In genomic region chr18:23487738-23488625, GRCh38 we compare ENCODE assay signal across 8 cellular contexts. TPM values are rescaled to one million over a fixed set of nuclear protein-coding genes. Genes with fewer than 3 reads are reported as not detected.
A peak's percentile ranks its signal among the peaks of the same experiment; 100 is the strongest.
DNase-seq lines count a peak whose midpoint lies in the region; ATAC-seq, FAIRE-seq and TF ChIP-seq lines count a peak whose summit lies in the region.

No MANE protein-coding gene starts in this region.

- no TSS peak for BruUV-seq in endothelial cell of umbilical vein (replicated peaks; lab: Mats Ljungman, UMichigan)

- CTCF ChIA-PET in endothelial cell of umbilical vein (lab: Charles Lee), result interaction anchor here (1.0 to 3.8 kb wide), 9 partner anchors 9 to 505 kb away, joined by 3 to 71 read pairs (median 5); partner anchors contain the start of gene RMC1

- DNase-seq in activated effector memory CD4-positive, alpha-beta T cell treated with anti-CD3 and anti-CD28 coated beads, Interleukin-2, amount 50 U/mL, for 16 hours, result peak; percentile 78
- DNase-seq in activated effector memory CD4-positive, alpha-beta T cell treated with Interleukin-2 at 50 U/mL for 16 hours, result no peak
- DNase-seq in activated CD4-positive, CD25-positive, alpha-beta regulatory T cell treated with anti-CD3 and anti-CD28 coated beads, Interleukin-2, amount 50 U/mL, for 72 hours, result peak; percentile 52
- DNase-seq in endothelial cell of umbilical vein (ENCODE audit: low read depth, low spot score), result peak; percentile 91
- peak; percentile 31 for DNase-seq in stimulated activated CD4-positive, alpha-beta T cell treated with anti-CD3 and anti-CD28 coated beads, Interleukin-2, amount 100 ng/mL, for 4 hours (ENCODE audit: low read depth)
- no peak for DNase-seq in occipital lobe (lab: John Stamatoyannopoulos, UW)
- no peak for DNase-seq in inferior parietal cortex (ENCODE audit: extremely low spot score)

- intact Hi-C loops in endothelial cell of umbilical vein (cut with micrococcal nuclease), result no loop called here

- H3K79me2 ChIP-seq in endothelial cell of umbilical vein (ENCODE audit: control insufficient read depth, insufficient read depth, low read length), result no peaks in the 10 kb centered on the region

- no peaks in the 10 kb centered on the region for H3K9me3 ChIP-seq in endothelial cell of umbilical vein (replicated peaks; ENCODE audit: control insufficient read depth, insufficient read depth, low read length)

- peak overlapping the region; percentile 53 for H3K9ac ChIP-seq in endothelial cell of umbilical vein (replicated peaks; ENCODE audit: extremely low read depth, insufficient read depth, low read length)

- H3K9me1 ChIP-seq in endothelial cell of umbilical vein (replicated peaks; ENCODE audit: control insufficient read depth, extremely low read depth, insufficient read depth, low read length), result no peaks in the 10 kb centered on the region

- no peaks in the 10 kb centered on the region for H4K20me1 ChIP-seq in endothelial cell of umbilical vein (replicated peaks; ENCODE audit: control insufficient read depth, extremely low read depth, insufficient read depth, low read length)

- POLR2A ChIA-PET in endothelial cell of umbilical vein (lab: Charles Lee), result no interaction called here

- peak; percentile 87 for FAIRE-seq in endothelial cell of umbilical vein (lab: Jason Lieb, UNC)

- no peaks in the 10 kb centered on the region for H3K36me3 ChIP-seq in endothelial cell of umbilical vein (ENCODE audit: control insufficient read depth in 2 of 2, extremely low read depth in 1 of 2, insufficient read depth in 2 of 2, low read length in 2 of 2)

- H3K4me2 ChIP-seq in endothelial cell of umbilical vein (ENCODE audit: insufficient read depth, low read length), result peak overlapping the region; percentile 89

- H3K4me1 ChIP-seq in endothelial cell of umbilical vein (ENCODE audit: control insufficient read depth, extremely low read depth, insufficient read depth, low read length), result peaks cover 30% of the 10 kb centered on the region

- H3K4me3 ChIP-seq in endothelial cell of umbilical vein (replicated peaks in 1 of 3; ENCODE audit: insufficient read depth in 1 of 3, low read depth in 1 of 3, low read length in 3 of 3), result peak overlapping the region; percentile 3 to 27 (median 14)

- H3K27me3 ChIP-seq in endothelial cell of umbilical vein (ENCODE audit: control insufficient read depth in 2 of 2, insufficient read depth in 2 of 2, low read length in 2 of 2), result no peaks in the 10 kb centered on the region

- dilution Hi-C loops in endothelial cell of umbilical vein (cut with MboI; ENCODE audit: extremely low pct_ligation_motif_present, low sequenced_read_pairs), result no loop called here

- peak; percentile 65 for ATAC-seq in HG03103 (IDR thresholded peaks at IDR 0.05; ENCODE audit: low read depth, unreplicated experiment)

- peak overlapping the region; percentile 68 for H3K27ac ChIP-seq in endothelial cell of umbilical vein (ENCODE audit: insufficient read depth, low read depth, low read length)

- no peak for TF ChIP-seq CTCF in endothelial cell of umbilical vein (IDR thresholded peaks at IDR 0.05; ENCODE audit: extremely low read depth in 1 of 2, insufficient read depth in 1 of 2, low read depth in 1 of 2, low read length in 2 of 2)

- peak overlapping the region; percentile 55 for H2AFZ ChIP-seq in endothelial cell of umbilical vein (ENCODE audit: low read depth, low read length)

- TF ChIP-seq POLR2A in endothelial cell of umbilical vein (IDR thresholded peaks at IDR 0.05; ENCODE audit: low read depth, low read length), result no peak

TF ChIP-seq in endothelial cell of umbilical vein, 7 proteins besides CTCF, POLR2A, EP300 and RAD21:
- no peak for TF ChIP-seq MAX (IDR thresholded peaks at IDR 0.05; ENCODE audit: insufficient read depth, insufficient read length)
- TF ChIP-seq POLR2AphosphoS5 (IDR thresholded peaks at IDR 0.05; ENCODE audit: insufficient read depth, low read depth, low read length), result peak; percentile 25
- TF ChIP-seq MYC (IDR thresholded peaks at IDR 0.05; ENCODE audit: low read depth, low read length), result no peak
- peak; percentile 50 for TF ChIP-seq FOS (IDR thresholded peaks at IDR 0.05; ENCODE audit: borderline replicate concordance, insufficient read depth, low read length)
- peak; percentile 26 for TF ChIP-seq JUN (IDR thresholded peaks at IDR 0.05; ENCODE audit: borderline replicate concordance, insufficient read depth, insufficient read length, low read depth)
- TF ChIP-seq GATA2 (IDR thresholded peaks at IDR 0.05; ENCODE audit: insufficient read depth, insufficient read length, low read depth, low read length), result peak; percentile 66
- TF ChIP-seq EZH2 (IDR thresholded peaks at IDR 0.05; ENCODE audit: borderline replicate concordance, low read depth, low read length, severe bottlenecking), result no peak

RNA-seq across cellular contexts. Expression of gene RMC1, which starts 15.3 kb away (rescaled TPM):
- 27.8 and 29.7 TPM in 2 replicates for total RNA-seq in endothelial cell of umbilical vein
- 26.2 and 27.4 TPM in 2 replicates for polyA plus RNA-seq in endothelial cell of umbilical vein
- 20.6 and 21.6 TPM in 2 replicates for polyA plus RNA-seq in endothelial cell of umbilical vein (2011; cell fraction: cytosol; rRNA removed)
- 57.5 and 72.0 TPM in 2 replicates for polyA plus RNA-seq in endothelial cell of umbilical vein (2011; cell fraction: nucleus; rRNA removed)
- 21.3 and 22.2 TPM in 2 replicates for polyA plus RNA-seq in endothelial cell of umbilical vein (2012)
- 20.7 and 21.1 TPM in 2 replicates for polyA minus RNA-seq in endothelial cell of umbilical vein
- 12.3 TPM for polyA minus RNA-seq in endothelial cell of umbilical vein (2011; cell fraction: cytosol; rRNA and poly(A)+ RNA removed)
- polyA minus RNA-seq in endothelial cell of umbilical vein (2011; cell fraction: nucleus; rRNA and poly(A)+ RNA removed), result 17.9 and 22.2 TPM in 2 replicates
- 37.0 TPM for total RNA-seq in occipital lobe

RNA-seq across cellular contexts. Expression of gene RIOK3, which starts 34.9 kb away (rescaled TPM):
- total RNA-seq in endothelial cell of umbilical vein (50.7 and 55.7 TPM in 2 replicates), occipital lobe (55.7 TPM)
- 12.4 and 14.8 TPM in 2 replicates for polyA plus RNA-seq in endothelial cell of umbilical vein
- 18.1 and 19.6 TPM in 2 replicates for polyA plus RNA-seq in endothelial cell of umbilical vein (2011; cell fraction: cytosol; rRNA removed)
- polyA plus RNA-seq in endothelial cell of umbilical vein (2011; cell fraction: nucleus; rRNA removed), result 49.5 and 55.9 TPM in 2 replicates
- 40.6 and 42.5 TPM in 2 replicates for polyA plus RNA-seq in endothelial cell of umbilical vein (2012)
- polyA minus RNA-seq in endothelial cell of umbilical vein, result 25.1 and 27.5 TPM in 2 replicates
- polyA minus RNA-seq in endothelial cell of umbilical vein (2011; cell fraction: cytosol; rRNA and poly(A)+ RNA removed), result 29.1 TPM
- 30.4 and 37.9 TPM in 2 replicates for polyA minus RNA-seq in endothelial cell of umbilical vein (2011; cell fraction: nucleus; rRNA and poly(A)+ RNA removed)

Comparison
In these comparisons a context has a peak if more than half of its experiments do, and no peak if none do; other contexts are left out.
1. DNase-seq: peak in activated effector memory CD4-positive, alpha-beta T cell treated with anti-CD3 and anti-CD28 coated beads, Interleukin-2, amount 50 U/mL, for 16 hours (single experiment), activated CD4-positive, CD25-positive, alpha-beta regulatory T cell treated with anti-CD3 and anti-CD28 coated beads, Interleukin-2, amount 50 U/mL, for 72 hours (single experiment), endothelial cell of umbilical vein (single experiment) and stimulated activated CD4-positive, alpha-beta T cell treated with anti-CD3 and anti-CD28 coated beads, Interleukin-2, amount 100 ng/mL, for 4 hours (single experiment); none in activated effector memory CD4-positive, alpha-beta T cell treated with Interleukin-2 at 50 U/mL for 16 hours (single experiment), occipital lobe (single experiment) and inferior parietal cortex (single experiment).